Comparison of ENCODE assay signal across 5 cellular contexts in the genomic region with DNA sequence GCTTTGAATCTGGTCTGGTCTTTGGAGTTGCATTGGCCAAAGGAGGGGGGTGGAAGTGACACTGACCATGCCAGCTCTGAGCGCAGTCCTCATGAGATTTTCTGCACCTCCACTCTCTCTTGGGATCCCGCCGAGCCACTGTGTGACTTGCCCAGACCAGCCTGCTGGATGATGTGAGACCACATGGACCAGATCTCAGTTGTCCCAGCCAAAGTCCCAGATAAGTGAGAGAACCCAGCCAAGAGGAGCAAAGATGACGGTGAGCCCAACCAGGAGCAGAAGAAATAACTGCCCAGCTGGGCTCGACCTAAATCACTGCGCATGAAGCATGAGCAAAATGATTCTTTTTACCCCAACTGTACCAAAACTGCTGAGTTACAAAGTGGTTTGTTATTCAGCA.
"Had no signal": no experiment of that assay in that cellular context is flagged by ENCODE, and none has a peak within 500 bp of the region (broad histone marks: within the 10 kb centered on the region; RNA-seq: fewer than 3 reads in every experiment).

No MANE protein-coding gene starts in this region.

- H3K27ac Mint-ChIP-seq: IgD-negative memory B cell had no signal

- H3K4me3 Mint-ChIP-seq: IgD-negative memory B cell had no signal

- H3K27ac ChIP-seq: HL-60 had no signal

- ATAC-seq: HepG2, K562 had no signal

- H3K36me3 Mint-ChIP-seq: IgD-negative memory B cell had no signal

- DNase-seq: IMR-90 had no signal

- H3K4me3 ChIP-seq: K562 had no signal
